ENCODE assay signal across 16 cellular contexts in the genomic region with DNA sequence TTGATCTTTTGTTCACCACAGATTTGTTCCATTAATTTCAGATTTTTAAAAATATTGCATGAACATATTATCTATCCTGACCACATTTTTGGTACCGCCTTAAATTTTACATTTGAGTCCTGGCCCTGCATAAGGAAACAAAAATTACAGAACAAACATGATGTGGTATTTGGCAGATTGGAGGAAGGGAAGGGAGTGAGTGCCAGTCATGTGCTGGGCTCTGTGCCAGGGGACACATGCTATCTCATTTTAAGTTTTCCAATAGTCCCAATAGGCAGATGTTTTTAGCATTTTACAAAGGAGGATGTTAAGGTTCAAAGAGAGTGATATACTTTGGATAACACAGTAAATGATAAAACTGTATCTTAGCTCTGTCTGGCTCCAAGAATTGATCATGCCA.
A peak's percentile ranks its signal among the peaks of the same experiment; 100 is the strongest.
DNase-seq lines count a peak whose midpoint lies in the region; ATAC-seq, FAIRE-seq and TF ChIP-seq lines count a peak whose summit lies in the region.
"Had no signal": no experiment of that assay in that cellular context is flagged by ENCODE, and none has a peak within 500 bp of the region (broad histone marks: within the 10 kb centered on the region; RNA-seq: fewer than 3 reads in every experiment).

No MANE protein-coding gene starts in this region.

- H3K4me1 ChIP-seq in liver (ENCODE audit: control insufficient read depth in 4 of 4, insufficient read depth in 4 of 4, low read length in 3 of 4) (peaks cover 0 to 2% (median 0%) of the 10 kb centered on the region in 4 donors), HepG2 (ENCODE audit: insufficient read depth, low read length) (no peaks in the 10 kb centered on the region), vagina (no peaks in the 10 kb centered on the region)

- CTCF ChIA-PET in HepG2 (lab: Yijun Ruan, JAX; ENCODE audit: low intra/inter-chr PET ratio, low total read pairs), result no interaction called here

- no peak overlapping the region for H2AFZ ChIP-seq in HepG2 (ENCODE audit: low read length)
- H2AFZ ChIP-seq: PC-9 had no signal

- H3K4me3 ChIP-seq in liver (ENCODE audit: low read depth in 1 of 3, low read length in 3 of 3) (no peak overlapping the region), HepG2 (replicated peaks in 1 of 3; ENCODE audit: insufficient read depth in 1 of 3, low read depth in 2 of 3, low read length in 3 of 3) (no peak overlapping the region), vagina (no peak overlapping the region)
- H3K4me3 ChIP-seq: mucosa of descending colon, PC-9 had no signal

- 83% methylated on average over 1 of the region's 1 CpG for WGBS in liver
- 100% methylated on average over 1 of the region's 1 CpG for WGBS in HepG2 (ENCODE audit: low lambda C conversion rate)

- POLR2A ChIA-PET in HepG2 (lab: Yijun Ruan, JAX), result no interaction called here

- DNase-seq in HepG2 (ENCODE audit: low spot score) (no peak), dermis microvascular lymphatic vessel endothelial cell (ENCODE audit: low read depth in 2 of 2) (peak; percentile 52 to 69), lung microvascular endothelial cell (ENCODE audit: low read depth in 2 of 2) (peak; percentile 23 to 83), vagina (ENCODE audit: extremely low spot score in 2 of 2) (no peak), NCI-H187 treated with DMSO at 0.1 percent for 48 hours (lab: John Stamatoyannopoulos, UW) (no peak), UCSD-AML1 (lab: John Stamatoyannopoulos, UW; ENCODE audit: unreplicated experiment) (no peak)
- DNase-seq: activated naive CD4-positive, alpha-beta T cell treated with anti-CD3 and anti-CD28 coated beads, Interleukin-2, amount 10 ng/mL, durations not matched to agents 7 days and 5 days; CD8-positive, alpha-beta memory T cell; H9; NCI-H510A; PC-9; SW 1271 had no signal

- H4K20me1 ChIP-seq in HepG2 (ENCODE audit: insufficient read depth, low read length), result no peaks in the 10 kb centered on the region

- H3K9me3 ChIP-seq in liver (ENCODE audit: control insufficient read depth in 4 of 4, low read length in 3 of 4) (no peaks in the 10 kb centered on the region), HepG2 (ENCODE audit: low read length) (no peaks in the 10 kb centered on the region), vagina (no peaks in the 10 kb centered on the region)
- H3K9me3 ChIP-seq: mucosa of descending colon had no signal

- ATAC-seq in HepG2 (no peak), HG03025 (IDR thresholded peaks at IDR 0.05; ENCODE audit: low FRiP score, unreplicated experiment) (no peak)
- ATAC-seq: mucosa of descending colon had no signal

- TF ChIP-seq CTCF in liver (IDR thresholded peaks at IDR 0.05; ENCODE audit: low read depth, low read length, missing input control), result no peak
- no peak for TF ChIP-seq CTCF in HepG2 (CRISPR knock-in tag; IDR thresholded peaks at IDR 0.05)
- TF ChIP-seq CTCF in vagina (IDR thresholded peaks at IDR 0.05), result no peak

- TF ChIP-seq RAD21 in liver (IDR thresholded peaks at IDR 0.05), result no peak
- TF ChIP-seq RAD21 in HepG2 (CRISPR knock-in tag; IDR thresholded peaks at IDR 0.05), result no peak

- H3K36me3 ChIP-seq in liver (ENCODE audit: control insufficient read depth in 4 of 4, insufficient read depth in 3 of 4, low read depth in 1 of 4, low read length in 3 of 4) (no peaks in the 10 kb centered on the region), HepG2 (replicated peaks in 1 of 2; ENCODE audit: control insufficient read depth in 1 of 2, insufficient read depth in 2 of 2, low read length in 2 of 2) (no peaks in the 10 kb centered on the region), vagina (no peaks in the 10 kb centered on the region)

- BruUV-seq in HepG2 (replicated peaks; lab: Mats Ljungman, UMichigan), result no TSS peak

- no peak overlapping the region for H3K27ac ChIP-seq in liver (ENCODE audit: low read depth in 1 of 2, low read length in 2 of 2)
- no peak overlapping the region for H3K27ac ChIP-seq in HepG2 (ENCODE audit: extremely low read length, insufficient read depth, low read length)
- no peak overlapping the region for H3K27ac ChIP-seq in vagina
- H3K27ac ChIP-seq: PC-9 had no signal

- H3K9ac ChIP-seq in liver (ENCODE audit: low read depth in 1 of 2, low read length in 2 of 2), result no peak overlapping the region
- no peak overlapping the region for H3K9ac ChIP-seq in HepG2 (ENCODE audit: insufficient read depth, low read depth, low read length)

- no peak for TF ChIP-seq EP300 in HepG2 (IDR thresholded peaks at IDR 0.05; ENCODE audit: low read depth in 2 of 2, low read length in 2 of 2)
- no peak for TF ChIP-seq EP300 in HepG2 (CRISPR knock-in tag; IDR thresholded peaks at IDR 0.05; ENCODE audit: borderline replicate concordance)

- H3K27me3 ChIP-seq in liver (ENCODE audit: control insufficient read depth in 4 of 4, insufficient read depth in 4 of 4, low read length in 3 of 4) (no peaks in the 10 kb centered on the region), HepG2 (ENCODE audit: control insufficient read depth in 1 of 2, insufficient read depth in 2 of 2, low read length in 2 of 2) (no peaks in the 10 kb centered on the region), vagina (no peaks in the 10 kb centered on the region)

- FAIRE-seq in HepG2 (lab: Jason Lieb, UNC), result no peak
- FAIRE-seq: islet of Langerhans had no signal

- H3K79me2 ChIP-seq in HepG2 (ENCODE audit: insufficient read depth, low read length), result no peaks in the 10 kb centered on the region

- no peak overlapping the region for H3K4me2 ChIP-seq in HepG2 (ENCODE audit: low read depth, low read length)
- H3K4me2 ChIP-seq: PC-9 had no signal

- intact Hi-C loops in HepG2 (cut with micrococcal nuclease; ENCODE audit: unreplicated experiment), result no loop called here
- intact Hi-C loops in vagina (cut with DNase I), result no loop called here

- TF ChIP-seq POLR2A in HepG2 (IDR thresholded peaks at IDR 0.05; ENCODE audit: insufficient read depth in 1 of 2, low read depth in 2 of 2, low read length in 2 of 2), result no peak
- TF ChIP-seq POLR2A in vagina (IDR thresholded peaks at IDR 0.05), result no peak

- in situ Hi-C loops in HepG2 (cut with HindIII; ENCODE audit: extremely low pct_ligation_motif_present, low pct_unique_long_range_greater_than_20kb), result no loop called here

TF ChIP-seq in liver, 16 proteins besides CTCF, POLR2A, EP300 and RAD21 (continues in another document):
- TF ChIP-seq GABPA (IDR thresholded peaks at IDR 0.05 in 1 of 2, conservative IDR thresholded peaks at IDR 0.05 in 1 of 2) (no peak), YY1 (IDR thresholded peaks at IDR 0.05) (no peak), HNF4A (conservative IDR thresholded peaks at IDR 0.05) (no peak), NR2F2 (IDR thresholded peaks at IDR 0.05) (no peak)
- TF ChIP-seq, protein P1, sequence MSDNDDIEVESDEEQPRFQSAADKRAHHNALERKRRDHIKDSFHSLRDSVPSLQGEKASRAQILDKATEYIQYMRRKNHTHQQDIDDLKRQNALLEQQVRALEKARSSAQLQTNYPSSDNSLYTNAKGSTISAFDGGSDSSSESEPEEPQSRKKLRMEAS (IDR thresholded peaks at IDR 0.05), result peak; percentile 24

TF ChIP-seq in HepG2, 621 proteins besides CTCF, POLR2A, EP300 and RAD21:
- no peak for TF ChIP-seq PRPF4 (IDR thresholded peaks at IDR 0.05; ENCODE audit: low read depth, low read length, poor library complexity, severe bottlenecking)
- no peak for TF ChIP-seq FOXP1 (IDR thresholded peaks at IDR 0.05)
- TF ChIP-seq FOXP1 (CRISPR knock-in tag; IDR thresholded peaks at IDR 0.05), result no peak
- no peak for TF ChIP-seq ZNF317 (CRISPR knock-in tag; IDR thresholded peaks at IDR 0.05)
- TF ChIP-seq ZNF180 (CRISPR knock-in tag; IDR thresholded peaks at IDR 0.05; ENCODE audit: borderline replicate concordance, low read depth), result no peak
- no peak for TF ChIP-seq KLF13 (CRISPR knock-in tag; IDR thresholded peaks at IDR 0.05)
- TF ChIP-seq RARA (CRISPR knock-in tag; IDR thresholded peaks at IDR 0.05), result no peak
- TF ChIP-seq TCF7 (IDR thresholded peaks at IDR 0.05; ENCODE audit: low read depth), result no peak
- no peak for TF ChIP-seq FOXC1 (CRISPR knock-in tag; IDR thresholded peaks at IDR 0.05; ENCODE audit: borderline replicate concordance)
- no peak for TF ChIP-seq MBNL3 (CRISPR knock-in tag; conservative IDR thresholded peaks at IDR 0.05)
- TF ChIP-seq ZNF431 (CRISPR knock-in tag; IDR thresholded peaks at IDR 0.05; ENCODE audit: borderline replicate concordance, low read depth), result no peak
- no peak for TF ChIP-seq ZNF460 (CRISPR knock-in tag; IDR thresholded peaks at IDR 0.05; ENCODE audit: borderline replicate concordance)
- TF ChIP-seq ZNF549 (CRISPR knock-in tag; IDR thresholded peaks at IDR 0.05), result no peak

Comparison
In these comparisons a context has a peak if more than half of its experiments do, and no peak if none do; other contexts are left out.
1. DNase-seq: peak in dermis microvascular lymphatic vessel endothelial cell (2 of 2) and lung microvascular endothelial cell (2 of 2); none in HepG2 (single experiment), vagina (0 of 2), NCI-H187 treated with DMSO at 0.1 percent for 48 hours (single experiment) and UCSD-AML1 (single experiment).